1 cellular context compared by ENCODE assay signal in the genomic region with DNA sequence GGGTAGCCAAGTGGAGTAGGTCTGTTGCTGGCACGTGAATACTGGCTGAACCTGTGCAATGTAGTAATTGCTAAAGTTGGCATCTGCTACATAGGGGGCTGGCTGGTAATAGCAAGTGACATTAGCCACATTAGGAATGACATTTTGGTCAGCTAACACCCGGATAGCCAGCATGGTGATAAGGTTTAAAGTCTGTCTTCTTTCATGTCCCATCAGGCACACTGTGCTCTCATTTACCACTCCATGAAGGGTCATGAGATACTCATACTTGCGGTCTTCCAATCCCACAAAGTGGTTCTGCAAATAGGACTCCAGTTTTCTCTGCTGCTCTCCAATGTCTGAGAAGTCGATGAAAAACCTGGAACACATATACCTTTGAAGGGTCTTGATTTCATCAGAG.
TF ChIP-seq lines count a peak whose summit lies in the region.

No MANE protein-coding gene starts in this region.

TF ChIP-seq in GM23338, 12 proteins besides CTCF, POLR2A, EP300 and RAD21 (continued from another document):
- TF ChIP-seq, protein P1, sequence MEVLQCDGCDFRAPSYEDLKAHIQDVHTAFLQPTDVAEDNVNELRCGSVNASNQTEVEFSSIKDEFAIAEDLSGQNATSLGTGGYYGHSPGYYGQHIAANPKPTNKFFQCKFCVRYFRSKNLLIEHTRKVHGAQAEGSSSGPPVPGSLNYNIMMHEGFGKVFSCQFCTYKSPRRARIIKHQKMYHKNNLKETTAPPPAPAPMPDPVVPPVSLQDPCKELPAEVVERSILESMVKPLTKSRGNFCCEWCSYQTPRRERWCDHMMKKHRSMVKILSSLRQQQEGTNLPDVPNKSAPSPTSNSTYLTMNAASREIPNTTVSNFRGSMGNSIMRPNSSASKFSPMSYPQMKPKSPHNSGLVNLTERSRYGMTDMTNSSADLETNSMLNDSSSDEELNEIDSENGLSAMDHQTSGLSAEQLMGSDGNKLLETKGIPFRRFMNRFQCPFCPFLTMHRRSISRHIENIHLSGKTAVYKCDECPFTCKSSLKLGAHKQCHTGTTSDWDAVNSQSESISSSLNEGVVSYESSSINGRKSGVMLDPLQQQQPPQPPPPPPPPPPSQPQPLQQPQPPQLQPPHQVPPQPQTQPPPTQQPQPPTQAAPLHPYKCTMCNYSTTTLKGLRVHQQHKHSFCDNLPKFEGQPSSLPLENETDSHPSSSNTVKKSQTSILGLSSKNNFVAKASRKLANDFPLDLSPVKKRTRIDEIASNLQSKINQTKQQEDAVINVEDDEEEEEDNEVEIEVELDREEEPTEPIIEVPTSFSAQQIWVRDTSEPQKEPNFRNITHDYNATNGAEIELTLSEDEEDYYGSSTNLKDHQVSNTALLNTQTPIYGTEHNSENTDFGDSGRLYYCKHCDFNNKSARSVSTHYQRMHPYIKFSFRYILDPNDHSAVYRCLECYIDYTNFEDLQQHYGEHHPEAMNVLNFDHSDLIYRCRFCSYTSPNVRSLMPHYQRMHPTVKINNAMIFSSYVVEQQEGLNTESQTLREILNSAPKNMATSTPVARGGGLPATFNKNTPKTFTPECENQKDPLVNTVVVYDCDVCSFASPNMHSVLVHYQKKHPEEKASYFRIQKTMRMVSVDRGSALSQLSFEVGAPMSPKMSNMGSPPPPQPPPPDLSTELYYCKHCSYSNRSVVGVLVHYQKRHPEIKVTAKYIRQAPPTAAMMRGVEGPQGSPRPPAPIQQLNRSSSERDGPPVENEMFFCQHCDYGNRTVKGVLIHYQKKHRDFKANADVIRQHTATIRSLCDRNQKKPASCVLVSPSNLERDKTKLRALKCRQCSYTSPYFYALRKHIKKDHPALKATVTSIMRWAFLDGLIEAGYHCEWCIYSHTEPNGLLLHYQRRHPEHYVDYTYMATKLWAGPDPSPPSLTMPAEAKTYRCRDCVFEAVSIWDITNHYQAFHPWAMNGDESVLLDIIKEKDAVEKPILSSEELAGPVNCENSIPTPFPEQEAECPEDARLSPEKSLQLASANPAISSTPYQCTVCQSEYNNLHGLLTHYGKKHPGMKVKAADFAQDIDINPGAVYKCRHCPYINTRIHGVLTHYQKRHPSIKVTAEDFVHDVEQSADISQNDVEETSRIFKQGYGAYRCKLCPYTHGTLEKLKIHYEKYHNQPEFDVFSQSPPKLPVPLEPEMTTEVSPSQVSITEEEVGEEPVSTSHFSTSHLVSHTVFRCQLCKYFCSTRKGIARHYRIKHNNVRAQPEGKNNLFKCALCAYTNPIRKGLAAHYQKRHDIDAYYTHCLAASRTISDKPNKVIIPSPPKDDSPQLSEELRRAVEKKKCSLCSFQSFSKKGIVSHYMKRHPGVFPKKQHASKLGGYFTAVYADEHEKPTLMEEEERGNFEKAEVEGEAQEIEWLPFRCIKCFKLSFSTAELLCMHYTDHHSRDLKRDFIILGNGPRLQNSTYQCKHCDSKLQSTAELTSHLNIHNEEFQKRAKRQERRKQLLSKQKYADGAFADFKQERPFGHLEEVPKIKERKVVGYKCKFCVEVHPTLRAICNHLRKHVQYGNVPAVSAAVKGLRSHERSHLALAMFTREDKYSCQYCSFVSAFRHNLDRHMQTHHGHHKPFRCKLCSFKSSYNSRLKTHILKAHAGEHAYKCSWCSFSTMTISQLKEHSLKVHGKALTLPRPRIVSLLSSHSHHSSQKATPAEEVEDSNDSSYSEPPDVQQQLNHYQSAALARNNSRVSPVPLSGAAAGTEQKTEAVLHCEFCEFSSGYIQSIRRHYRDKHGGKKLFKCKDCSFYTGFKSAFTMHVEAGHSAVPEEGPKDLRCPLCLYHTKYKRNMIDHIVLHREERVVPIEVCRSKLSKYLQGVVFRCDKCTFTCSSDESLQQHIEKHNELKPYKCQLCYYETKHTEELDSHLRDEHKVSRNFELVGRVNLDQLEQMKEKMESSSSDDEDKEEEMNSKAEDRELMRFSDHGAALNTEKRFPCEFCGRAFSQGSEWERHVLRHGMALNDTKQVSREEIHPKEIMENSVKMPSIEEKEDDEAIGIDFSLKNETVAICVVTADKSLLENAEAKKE (CRISPR knock-in tag; IDR thresholded peaks at IDR 0.05), result no peak
- no peak for TF ChIP-seq ZNF114 (CRISPR knock-in tag; IDR thresholded peaks at IDR 0.05)
- TF ChIP-seq STAT1 (IDR thresholded peaks at IDR 0.05; ENCODE audit: unreplicated experiment), result no peak
- no peak for TF ChIP-seq CREB1 (CRISPR knock-in tag; IDR thresholded peaks at IDR 0.05; ENCODE audit: low read depth)
- TF ChIP-seq EZH2 (IDR thresholded peaks at IDR 0.05; ENCODE audit: low read depth, unreplicated experiment), result no peak
- no peak for TF ChIP-seq POLR2AphosphoS5 (IDR thresholded peaks at IDR 0.05; ENCODE audit: low read depth)
- no peak for TF ChIP-seq EZH2phosphoT487 (IDR thresholded peaks at IDR 0.05; ENCODE audit: unreplicated experiment)
- no peak for TF ChIP-seq NANOG (IDR thresholded peaks at IDR 0.05; ENCODE audit: borderline replicate concordance)
- TF ChIP-seq JUNB (IDR thresholded peaks at IDR 0.05; ENCODE audit: unreplicated experiment), result no peak
- TF ChIP-seq ZNF331 (CRISPR knock-in tag; IDR thresholded peaks at IDR 0.05; ENCODE audit: low read depth), result no peak
